35 cellular contexts compared by ENCODE assay signal in genomic region chr12:131424270-131424669, GRCh38.
"Had no signal": no experiment of that assay in that cellular context is flagged by ENCODE, and none has a peak within 500 bp of the region (broad histone marks: within the 10 kb centered on the region; RNA-seq: fewer than 3 reads in every experiment).

No MANE protein-coding gene starts in this region.

- H3K36me3 ChIP-seq: MG63 had no signal

- DNase-seq: Kasumi-1, MG63, MM.1S, MV-4-11, NCI-H1048, NCI-H1092, NCI-H1092 treated with DMSO at 0.1 percent for 48 hours, NCI-H1105, NCI-H1105 treated with DMSO at 0.1 percent for 48 hours, NCI-H1417, NCI-H1417 treated with DMSO at 0.1 percent for 48 hours, NCI-H1436, NCI-H1436 treated with DMSO at 0.1 percent for 48 hours, NCI-H146, NCI-H1694, NCI-H1694 treated with DMSO at 0.1 percent for 48 hours, NCI-H187, NCI-H187 treated with DMSO at 0.1 percent for 48 hours, NCI-H1930, NCI-H2029, NCI-H2029 treated with DMSO at 0.1 percent for 48 hours, NCI-H2081, NCI-H2081 treated with DMSO at 0.1 percent for 48 hours, NCI-H2107, NCI-H2171, NCI-H2171 treated with DMSO at 0.1 percent for 48 hours, NCI-H2227 treated with DMSO at 0.1 percent for 48 hours, NCI-H226, NCI-H345, NCI-H446, NCI-H446 treated with DMSO at 0.1 percent for 48 hours, NCI-H510A, NCI-H510A treated with DMSO at 0.1 percent for 48 hours, NCI-H524 had no signal

- H3K27ac ChIP-seq: KMS-11 had no signal

- H3K4me2 ChIP-seq: KMS-11 had no signal

- H3K4me3 ChIP-seq: MG63 had no signal
